Comparison of ENCODE assay signal across 8 cellular contexts in the genomic region with DNA sequence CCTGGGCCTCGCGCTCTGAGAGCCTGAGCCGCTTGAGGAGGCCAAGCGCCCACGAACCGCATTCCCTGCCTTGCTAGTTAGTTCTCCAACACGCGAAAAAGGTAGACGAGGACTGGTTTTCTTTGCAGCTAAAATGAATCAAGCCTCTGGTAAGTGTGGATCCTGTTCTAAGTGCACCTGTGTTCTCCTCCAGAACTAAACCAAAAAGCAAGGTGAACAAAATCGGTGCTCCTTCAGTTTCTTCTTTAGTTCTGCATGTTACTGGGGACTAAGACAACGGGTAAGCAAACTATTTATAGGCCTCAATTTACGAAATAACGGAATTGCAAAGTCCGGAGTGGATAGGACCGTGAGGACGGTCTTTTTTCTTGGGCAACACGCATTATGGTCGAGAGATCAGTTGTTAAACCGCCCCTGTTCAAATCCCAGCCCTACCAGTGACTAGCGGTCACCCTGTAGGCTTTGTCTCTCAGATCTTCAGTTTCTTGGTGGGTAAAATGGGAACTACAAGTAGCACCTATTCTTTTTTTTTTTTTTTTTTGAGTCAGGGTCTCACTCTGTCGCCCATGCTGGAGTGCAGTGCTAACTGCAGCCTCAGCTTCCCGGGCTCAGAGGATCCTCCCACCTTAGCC. TPM values are rescaled to one million over a fixed set of nuclear protein-coding genes. Genes with fewer than 3 reads are reported as not detected.
DNase-seq lines count a peak whose midpoint lies in the region; ATAC-seq and TF ChIP-seq lines count a peak whose summit lies in the region.

No MANE protein-coding gene starts in this region.

- DNase-seq in Daoy (ENCODE audit: low read depth) (peak; percentile 5), MG63 (no peak), lung microvascular endothelial cell (ENCODE audit: low read depth in 2 of 2) (peak; percentile 37 to 43), OCI-M2 (lab: John Stamatoyannopoulos, UW; ENCODE audit: unreplicated experiment) (no peak)

- no peaks in the 10 kb centered on the region for H3K9me3 ChIP-seq in MG63

- peak overlapping the region; percentile 85 to 98 (median 96) for H3K27ac Mint-ChIP-seq in brain

- H3K36me3 ChIP-seq in MG63 = no peaks in the 10 kb centered on the region

- H3K4me1 Mint-ChIP-seq in brain = peaks cover 60% of the 10 kb centered on the region

- H3K27me3 ChIP-seq in MG63 = no peaks in the 10 kb centered on the region

- H3K4me3 Mint-ChIP-seq in brain = peak overlapping the region; percentile 89 to 99 (median 95)

- peak overlapping the region; percentile 89 for H3K4me3 ChIP-seq in MG63

- TF ChIP-seq CTCF in brain (conservative IDR thresholded peaks at IDR 0.05) = peak in 1 of 2 experiments; percentile 43

- H3K36me3 Mint-ChIP-seq in brain = peaks cover 18% of the 10 kb centered on the region

- H3K9me3 Mint-ChIP-seq in brain = peaks cover 0 to 3% (median 0%) of the 10 kb centered on the region in 5 experiments

- ATAC-seq in HG02798 (IDR thresholded peaks at IDR 0.05; ENCODE audit: poor library complexity, unreplicated experiment) (no peak), GM19035 (IDR thresholded peaks at IDR 0.05; ENCODE audit: unreplicated experiment) (no peak), HG02840 (IDR thresholded peaks at IDR 0.05; ENCODE audit: low FRiP score, unreplicated experiment) (no peak)

- H3K27me3 Mint-ChIP-seq in brain = peaks cover 11% of the 10 kb centered on the region

RNA-seq across cellular contexts. Expression of gene ANKRD11, which starts 1.0 kb away (rescaled TPM):
- 21.5 and 27.8 TPM in 2 replicates for total RNA-seq in Daoy (2014; rRNA removed; shearing (Covaris generic))
- 54.3 and 98.9 TPM in 2 replicates for total RNA-seq in MG63 (2014; rRNA removed; shearing (Covaris generic); ENCODE audit: low replicate concordance)
- polyA plus RNA-seq in brain (ENCODE audit: insufficient read depth, low read depth, low replicate concordance) = 53.2 TPM
- 31.6 and 31.9 TPM in 2 replicates for total RNA-seq in lung microvascular endothelial cell

RNA-seq across cellular contexts. Expression of gene SPG7, which starts 16.8 kb away (rescaled TPM):
- 43.1 and 49.9 TPM in 2 replicates for total RNA-seq in Daoy (2014; rRNA removed; shearing (Covaris generic))
- total RNA-seq in MG63 (2014; rRNA removed; shearing (Covaris generic); ENCODE audit: low replicate concordance) = 52.8 and 71.9 TPM in 2 replicates
- polyA plus RNA-seq in brain (ENCODE audit: insufficient read depth, low read depth, low replicate concordance) = 54.6 TPM
- total RNA-seq in lung microvascular endothelial cell = 75.8 and 94.6 TPM in 2 replicates

Comparison
In these comparisons a context has a peak if more than half of its experiments do, and no peak if none do; other contexts are left out.
1. DNase-seq: peak in Daoy (single experiment) and lung microvascular endothelial cell (2 of 2); none in MG63 (single experiment) and OCI-M2 (single experiment).